31 cellular contexts compared by ENCODE assay signal in the genomic region with DNA sequence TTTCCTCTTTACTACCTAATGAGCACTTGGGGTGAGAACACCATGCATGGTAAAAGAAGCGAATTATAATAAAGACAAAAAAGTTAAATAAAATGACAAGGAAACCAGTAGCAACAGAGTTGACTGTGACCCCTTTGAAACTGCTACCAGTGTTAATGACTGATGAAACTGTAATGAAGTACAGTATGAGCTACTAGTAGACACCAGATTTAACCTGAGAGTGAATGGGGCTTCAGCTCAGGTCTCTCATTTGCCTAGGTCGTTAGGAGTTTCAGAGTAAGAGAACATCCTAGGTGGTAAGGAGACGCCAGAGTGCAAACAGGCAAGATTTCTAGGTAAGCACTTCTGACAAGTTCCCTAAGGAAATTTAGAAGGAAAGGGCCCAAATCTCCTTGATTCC.
"Had no signal": no experiment of that assay in that cellular context is flagged by ENCODE, and none has a peak within 500 bp of the region (broad histone marks: within the 10 kb centered on the region; RNA-seq: fewer than 3 reads in every experiment).

No MANE protein-coding gene starts in this region.

- H3K4me3 ChIP-seq: adrenal gland, body of pancreas, colonic mucosa, gastroesophageal sphincter, hepatocyte, left ventricle myocardium inferior, lung, neural progenitor cell, spleen, suprapubic skin, tibial nerve had no signal

- H3K4me1 ChIP-seq: body of pancreas, colonic mucosa had no signal

- DNase-seq: activated CD4-positive, alpha-beta memory T cell treated with anti-CD3 and anti-CD28 coated beads for 36 hours; activated CD4-positive, alpha-beta T cell treated with anti-CD3 and anti-CD28 coated beads, Interleukin-2, amount 10 ng/mL, durations not matched to agents 24 days and 14 days; activated CD4-positive, CD25-positive, alpha-beta regulatory T cell treated with anti-CD3 and anti-CD28 coated beads, Interleukin-2, amount 50 U/mL, for 72 hours; activated CD8-positive, alpha-beta memory T cell treated with anti-CD3 and anti-CD28 coated beads, Interleukin-2, amount 50 U/mL, for 4 hours; activated effector memory CD4-positive, alpha-beta T cell treated with anti-CD3 and anti-CD28 coated beads, Interleukin-2, amount 50 U/mL, for 16 hours; activated naive CD4-positive, alpha-beta T cell treated with anti-CD3 and anti-CD28 coated beads for 36 hours; activated naive CD8-positive, alpha-beta T cell treated with anti-CD3 and anti-CD28 coated beads for 36 hours; activated T-cell treated with anti-CD3 and anti-CD28 coated beads, Interleukin-2, amount 50 U/mL, for 1 hour; adrenal gland; aorta; body of pancreas; colonic mucosa; effector CD8-positive, alpha-beta T cell; islet precursor cell; left ventricle myocardium inferior; naive thymus-derived CD8-positive, alpha-beta T cell; occipital lobe; posterior cingulate gyrus; right cardiac atrium; spleen; stimulated activated naive CD4-positive, alpha-beta T cell; T-helper 9 cell; WERI-Rb-1 had no signal

- H3K27ac ChIP-seq: adrenal gland, body of pancreas, colonic mucosa, hepatocyte, left ventricle myocardium inferior, neural progenitor cell, spleen, suprapubic skin, WERI-Rb-1 had no signal

- H3K4me1 Mint-ChIP-seq: activated CD4-positive, alpha-beta T cell treated with anti-CD3 and anti-CD28 coated beads, Interleukin-2, amount 10 ng/mL, durations not matched to agents 24 days and 14 days; activated naive CD8-positive, alpha-beta T cell treated with anti-CD3 and anti-CD28 coated beads for 36 hours; naive thymus-derived CD8-positive, alpha-beta T cell had no signal

- H3K36me3 Mint-ChIP-seq: activated CD4-positive, alpha-beta memory T cell treated with anti-CD3 and anti-CD28 coated beads for 36 hours; activated naive CD8-positive, alpha-beta T cell treated with anti-CD3 and anti-CD28 coated beads for 36 hours; mesothelial cell of epicardium; naive thymus-derived CD8-positive, alpha-beta T cell; neural progenitor cell had no signal

- H3K9ac ChIP-seq: neural progenitor cell had no signal

- H3K4me3 Mint-ChIP-seq: activated CD4-positive, alpha-beta memory T cell treated with anti-CD3 and anti-CD28 coated beads for 36 hours; activated CD4-positive, alpha-beta T cell treated with anti-CD3 and anti-CD28 coated beads, Interleukin-2, amount 10 ng/mL, durations not matched to agents 24 days and 14 days; activated naive CD4-positive, alpha-beta T cell treated with anti-CD3 and anti-CD28 coated beads for 36 hours; activated naive CD8-positive, alpha-beta T cell treated with anti-CD3 and anti-CD28 coated beads for 36 hours; activated T-helper 1 cell treated with anti-CD3 and anti-CD28 coated beads, Interleukin-12 subunit alpha, Interleukin-12 subunit beta, Interleukin-2, Interleukin-4 antibody, amounts not matched to agents 30 ng/mL and 10 ng/mL and 1 ng/mL, durations not matched to agents 14 hours and 24 hours and 36 hours; mesothelial cell of epicardium; naive thymus-derived CD8-positive, alpha-beta T cell; neural progenitor cell had no signal

- H3K4me2 ChIP-seq: hepatocyte, neural progenitor cell had no signal

- H3K27me3 ChIP-seq: adrenal gland, body of pancreas, colonic mucosa, gastroesophageal sphincter, hepatocyte, neural progenitor cell, spleen, suprapubic skin, tibial nerve had no signal

- H3K36me3 ChIP-seq: adrenal gland, colonic mucosa, gastroesophageal sphincter, left ventricle myocardium inferior, neural progenitor cell, spleen, suprapubic skin, tibial nerve, WERI-Rb-1 had no signal

- H2AFZ ChIP-seq: hepatocyte, neural progenitor cell had no signal

- H3K27me3 Mint-ChIP-seq: activated CD4-positive, alpha-beta memory T cell treated with anti-CD3 and anti-CD28 coated beads for 36 hours; activated CD4-positive, alpha-beta T cell treated with anti-CD3 and anti-CD28 coated beads, Interleukin-2, amount 10 ng/mL, durations not matched to agents 24 days and 14 days had no signal

- H3K27ac Mint-ChIP-seq: activated CD4-positive, alpha-beta memory T cell treated with anti-CD3 and anti-CD28 coated beads for 36 hours; activated CD4-positive, alpha-beta T cell treated with anti-CD3 and anti-CD28 coated beads, Interleukin-2, amount 10 ng/mL, durations not matched to agents 24 days and 14 days; activated naive CD4-positive, alpha-beta T cell treated with anti-CD3 and anti-CD28 coated beads for 36 hours; activated naive CD8-positive, alpha-beta T cell treated with anti-CD3 and anti-CD28 coated beads for 36 hours; activated T-helper 1 cell treated with anti-CD3 and anti-CD28 coated beads, Interleukin-12 subunit alpha, Interleukin-12 subunit beta, Interleukin-2, Interleukin-4 antibody, amounts not matched to agents 30 ng/mL and 10 ng/mL and 1 ng/mL, durations not matched to agents 14 hours and 24 hours and 36 hours; mesothelial cell of epicardium; naive thymus-derived CD8-positive, alpha-beta T cell; neural progenitor cell had no signal

- H3K9me3 ChIP-seq: adrenal gland, body of pancreas, colonic mucosa, gastroesophageal sphincter, left ventricle myocardium inferior, spleen, suprapubic skin, tibial nerve had no signal

- ATAC-seq: body of pancreas; gastroesophageal sphincter; naive thymus-derived CD8-positive, alpha-beta T cell; right cardiac atrium had no signal

- H3K9me3 Mint-ChIP-seq: activated CD4-positive, alpha-beta T cell treated with anti-CD3 and anti-CD28 coated beads, Interleukin-2, amount 10 ng/mL, durations not matched to agents 24 days and 14 days; activated naive CD4-positive, alpha-beta T cell treated with anti-CD3 and anti-CD28 coated beads for 36 hours; activated naive CD8-positive, alpha-beta T cell treated with anti-CD3 and anti-CD28 coated beads for 36 hours; mesothelial cell of epicardium; neural progenitor cell had no signal
